In genomic region chr20:43492101-43492500, GRCh38 we compare ENCODE assay signal across 12 cellular contexts. TPM values are rescaled to one million over a fixed set of nuclear protein-coding genes. Genes with fewer than 3 reads are reported as not detected.
DNase-seq lines count a peak whose midpoint lies in the region; ATAC-seq and TF ChIP-seq lines count a peak whose summit lies in the region.
"Had no signal": no experiment of that assay in that cellular context is flagged by ENCODE, and none has a peak within 500 bp of the region (broad histone marks: within the 10 kb centered on the region; RNA-seq: fewer than 3 reads in every experiment).

No MANE protein-coding gene starts in this region.

- TF ChIP-seq CTCF in mammary epithelial cell (conservative IDR thresholded peaks at IDR 0.05 in 1 of 2, IDR thresholded peaks at IDR 0.05 in 1 of 2; ENCODE audit: extremely low read depth in 1 of 2, insufficient read depth in 1 of 2, low read depth in 1 of 2, low read length in 2 of 2) (no peak), type B pancreatic cell (conservative IDR thresholded peaks at IDR 0.05) (no peak)

- WGBS in mammary epithelial cell (ENCODE audit: low coverage, missing lambda C conversion rate) = 0% methylated on average over 3 of the region's 3 CpGs

- CTCF ChIA-PET in mammary epithelial cell (lab: Charles Lee; ENCODE audit: low non-redundant PET) = interaction anchor here (0.6 to 0.7 kb wide), 2 partner anchors 605 to 624 kb away, joined by 3 to 7 read pairs; no protein-coding TSS in a partner anchor

- H3K4me1 ChIP-seq in mammary epithelial cell (ENCODE audit: insufficient read depth, low read length) = peaks cover 4% of the 10 kb centered on the region

- no peak overlapping the region for H3K9ac ChIP-seq in mammary epithelial cell (ENCODE audit: insufficient read depth, low read length)

- peak; percentile 97 for DNase-seq in mammary epithelial cell
- no peak for DNase-seq in left ventricle myocardium superior
- DNase-seq in NOMO-1 (lab: John Stamatoyannopoulos, UW; ENCODE audit: unreplicated experiment in 2 of 2) = no peak
- DNase-seq in type B pancreatic cell (ENCODE audit: extremely low spot score, unreplicated experiment) = no peak
- no peak for DNase-seq in dermis blood vessel endothelial cell
- DNase-seq: central memory CD4-positive, alpha-beta T cell; MM.1S; NCI-H524; stimulated activated CD4-positive, alpha-beta T cell treated with anti-CD3 and anti-CD28 coated beads, Interleukin-12 subunit alpha, Interleukin-12 subunit beta, amount 100 ng/mL, for 4 hours had no signal

- H3K36me3 Mint-ChIP-seq in type B pancreatic cell = no peaks in the 10 kb centered on the region

- no peaks in the 10 kb centered on the region for H3K36me3 ChIP-seq in mammary epithelial cell (ENCODE audit: insufficient read depth, low read length)

- intact Hi-C loops in mammary epithelial cell (cut with micrococcal nuclease) = loop anchor here (2.0 kb wide), 1 partner anchor 35 kb away; the partner anchor contains the start of gene SRSF6
- intact Hi-C loops in left ventricle myocardium superior (cut with micrococcal nuclease) = no loop called here

- H3K4me3 Mint-ChIP-seq in type B pancreatic cell = no peak overlapping the region

- no peaks in the 10 kb centered on the region for H3K27me3 ChIP-seq in mammary epithelial cell (ENCODE audit: insufficient read depth, low read length)

- peak overlapping the region; percentile 10 for H3K27ac ChIP-seq in mammary epithelial cell (ENCODE audit: insufficient read depth, low read depth, low read length)

- H4K20me1 ChIP-seq in mammary epithelial cell (ENCODE audit: insufficient read depth, low read length) = no peaks in the 10 kb centered on the region

- H3K79me2 ChIP-seq in mammary epithelial cell (ENCODE audit: insufficient read depth, low read length) = no peaks in the 10 kb centered on the region

- H3K9me3 ChIP-seq in mammary epithelial cell (replicated peaks; ENCODE audit: insufficient read depth, low read length) = peaks cover 2% of the 10 kb centered on the region

- peak overlapping the region; percentile 1 for H3K4me2 ChIP-seq in mammary epithelial cell (ENCODE audit: insufficient read depth, low read depth, low read length)

- BruUV-seq in mammary epithelial cell (replicated peaks; lab: Mats Ljungman, UMichigan) = no TSS peak

- in situ Hi-C loops in mammary epithelial cell (cut with MboI; ENCODE audit: low sequenced_read_pairs in 2 of 2) = no loop called here

- peaks cover 11% of the 10 kb centered on the region for H3K9me3 Mint-ChIP-seq in type B pancreatic cell

- peaks cover 6% of the 10 kb centered on the region for H3K27me3 Mint-ChIP-seq in type B pancreatic cell

- ATAC-seq in GM18498 (IDR thresholded peaks at IDR 0.05; ENCODE audit: unreplicated experiment) = peak; percentile 89
- peak; percentile 63 for ATAC-seq in GM19452 (IDR thresholded peaks at IDR 0.05; ENCODE audit: unreplicated experiment)
- peak; percentile 56 for ATAC-seq in HG03097 (IDR thresholded peaks at IDR 0.05; ENCODE audit: low FRiP score, unreplicated experiment)
- ATAC-seq in left ventricle myocardium superior = no peak

- H3K4me3 ChIP-seq in mammary epithelial cell (replicated peaks in 1 of 3; ENCODE audit: insufficient read depth in 1 of 3, low read depth in 2 of 3, low read length in 3 of 3) = no peak overlapping the region

- H3K4me1 Mint-ChIP-seq in type B pancreatic cell (ENCODE audit: unreplicated experiment) = no peaks in the 10 kb centered on the region

- no peak overlapping the region for H3K27ac Mint-ChIP-seq in type B pancreatic cell

- H2AFZ ChIP-seq in mammary epithelial cell (ENCODE audit: low read depth, low read length) = no peak overlapping the region

- dilution Hi-C loops in mammary epithelial cell (cut with HindIII; ENCODE audit: low sequenced_read_pairs) = no loop called here

RNA-seq across cellular contexts. Expression of gene L3MBTL1, which starts 15.4 kb away (rescaled TPM):
- 10 to 100 TPM; 10.4 to 14.5 TPM for total RNA-seq in mammary epithelial cell
- polyA plus RNA-seq in mammary epithelial cell = 1.8 TPM
- 2.9 TPM for polyA minus RNA-seq in mammary epithelial cell
- 5.7 TPM for total RNA-seq in left ventricle myocardium superior
- total RNA-seq in type B pancreatic cell (ENCODE audit: low replicate concordance) = 12.2 and 23.1 TPM in 2 replicates
- total RNA-seq in dermis blood vessel endothelial cell = 2.4 and 8.2 TPM in 2 replicates

RNA-seq across cellular contexts. Expression of gene SRSF6, which starts 34.4 kb away (rescaled TPM):
- total RNA-seq in mammary epithelial cell = 100 to 1,000 TPM in 1 of 2 donors, 10 to 100 TPM in 1; 81.2 to 126 TPM
- polyA plus RNA-seq in mammary epithelial cell = 69.6 TPM
- polyA minus RNA-seq in mammary epithelial cell = 80.9 TPM
- total RNA-seq in left ventricle myocardium superior = 56.5 TPM
- 203 and 280 TPM in 2 replicates for total RNA-seq in type B pancreatic cell (ENCODE audit: low replicate concordance)
- 32.0 and 52.5 TPM in 2 replicates for total RNA-seq in dermis blood vessel endothelial cell
